14 cellular contexts compared by ENCODE assay signal in the genomic region with DNA sequence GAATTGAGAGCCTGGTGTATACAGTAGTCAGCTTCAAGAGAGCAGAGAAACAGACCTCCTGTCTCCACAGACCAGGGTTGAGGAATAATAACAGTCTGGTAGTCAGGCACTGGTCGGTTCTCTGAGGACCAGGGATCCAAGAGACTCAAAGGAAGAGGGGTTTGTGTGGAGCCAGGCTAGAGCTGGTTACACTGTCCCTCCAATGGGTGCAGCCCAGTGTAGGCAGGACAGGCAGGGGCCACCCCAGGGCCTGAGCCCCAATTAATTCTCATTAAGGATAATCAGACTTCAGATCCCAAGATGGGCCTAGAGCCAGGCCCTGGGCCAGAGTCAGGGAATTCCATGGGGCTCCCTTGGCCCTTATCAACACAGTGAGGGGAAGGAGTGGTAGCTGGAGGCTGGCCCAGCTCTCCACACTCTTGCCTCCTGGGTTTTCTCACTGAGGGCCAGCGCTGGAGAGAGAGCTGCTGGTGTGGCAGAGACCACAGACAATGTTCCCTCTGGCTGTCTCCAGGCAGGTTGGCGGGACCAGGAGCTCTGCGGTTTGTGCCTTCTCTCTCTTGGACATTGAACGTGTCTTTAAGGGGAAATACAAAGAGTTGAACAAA. TPM values are rescaled to one million over a fixed set of nuclear protein-coding genes. Genes with fewer than 3 reads are reported as not detected.
DNase-seq lines count a peak whose midpoint lies in the region; ATAC-seq and TF ChIP-seq lines count a peak whose summit lies in the region.
"Had no signal": no experiment of that assay in that cellular context is flagged by ENCODE, and none has a peak within 500 bp of the region (broad histone marks: within the 10 kb centered on the region; RNA-seq: fewer than 3 reads in every experiment).

No MANE protein-coding gene starts in this region.

- H3K36me3 Mint-ChIP-seq in neural progenitor cell, result peaks cover 2% of the 10 kb centered on the region

- no peak overlapping the region for H3K4me3 ChIP-seq in BE2C (ENCODE audit: low read depth, low read length)
- H3K4me3 ChIP-seq in RWPE2 (ENCODE audit: severe bottlenecking), result no peak overlapping the region
- no peak overlapping the region for H3K4me3 ChIP-seq in cardiac muscle cell
- no peak overlapping the region for H3K4me3 ChIP-seq in neural progenitor cell
- H3K4me3 ChIP-seq: GM12878 had no signal

- H3K36me3 ChIP-seq in BE2C, result no peaks in the 10 kb centered on the region
- no peaks in the 10 kb centered on the region for H3K36me3 ChIP-seq in RWPE2 (ENCODE audit: low read depth)
- H3K36me3 ChIP-seq in cardiac muscle cell, result no peaks in the 10 kb centered on the region
- H3K36me3 ChIP-seq in neural progenitor cell, result no peaks in the 10 kb centered on the region
- H3K36me3 ChIP-seq: vagina had no signal

- no peak overlapping the region for H3K4me2 ChIP-seq in neural progenitor cell

- peak; percentile 29; the same call in 1 of the 3 replicates for ATAC-seq in RWPE2 (ENCODE audit: low read depth)
- ATAC-seq in GM18858 (IDR thresholded peaks at IDR 0.05; ENCODE audit: unreplicated experiment), result no peak
- ATAC-seq: GM12878, left lobe of liver had no signal

- H3K9me3 Mint-ChIP-seq in neural progenitor cell, result peaks cover 2% of the 10 kb centered on the region

- DNase-seq in BE2C (peak; percentile 78), RWPE2 (ENCODE audit: low spot score) (no peak), cardiac muscle cell (ENCODE audit: low read depth in 1 of 2, low spot score in 1 of 2) (peak; percentile 42 to 79), neural progenitor cell (ENCODE audit: low spot score) (no peak), T1000 (lab: John Stamatoyannopoulos, UW) (no peak), AG20443 (ENCODE audit: low spot score) (no peak), GM10266 (ENCODE audit: extremely low spot score) (no peak)
- DNase-seq: NCI-H1048, NCI-H2227 treated with DMSO at 0.1 percent for 48 hours had no signal

- no peaks in the 10 kb centered on the region for H4K20me1 ChIP-seq in neural progenitor cell (ENCODE audit: low read depth)

- H3K9me3 ChIP-seq in BE2C (no peaks in the 10 kb centered on the region), RWPE2 (ENCODE audit: severe bottlenecking) (no peaks in the 10 kb centered on the region), cardiac muscle cell (ENCODE audit: low read depth) (no peaks in the 10 kb centered on the region), neural progenitor cell (ENCODE audit: low read depth) (no peaks in the 10 kb centered on the region)
- H3K9me3 ChIP-seq: vagina had no signal

- H3F3A ChIP-seq in neural progenitor cell (ENCODE audit: low read depth), result peaks cover 8% of the 10 kb centered on the region

- H3K79me2 ChIP-seq in neural progenitor cell (ENCODE audit: low read depth), result no peaks in the 10 kb centered on the region

- H3K4me1 Mint-ChIP-seq in neural progenitor cell, result peaks cover 35% of the 10 kb centered on the region

- TF ChIP-seq CTCF in BE2C (IDR thresholded peaks at IDR 0.05; ENCODE audit: low read depth, low read length) (no peak), RWPE2 (IDR thresholded peaks at IDR 0.05; ENCODE audit: poor library complexity, severe bottlenecking) (no peak), cardiac muscle cell (IDR thresholded peaks at IDR 0.05; ENCODE audit: low read depth, low read length) (no peak), neural progenitor cell (IDR thresholded peaks at IDR 0.05) (no peak), GM10266 (IDR thresholded peaks at IDR 0.05; ENCODE audit: control insufficient read depth, insufficient read depth, low read depth, missing control alignments) (no peak)

- peaks cover 10% of the 10 kb centered on the region for H3K27me3 Mint-ChIP-seq in neural progenitor cell (ENCODE audit: insufficient read depth, low read depth)

- no peak overlapping the region for H2AFZ ChIP-seq in neural progenitor cell (replicated peaks)

- H3K27ac ChIP-seq in RWPE2 (ENCODE audit: poor library complexity, severe bottlenecking) (no peak overlapping the region), cardiac muscle cell (peak overlapping the region; percentile 82), neural progenitor cell (no peak overlapping the region)
- H3K27ac ChIP-seq: epithelial cell of prostate had no signal

- H3K4me1 ChIP-seq in BE2C (peaks cover 16% of the 10 kb centered on the region), RWPE2 (ENCODE audit: insufficient read depth, poor library complexity, severe bottlenecking) (no peaks in the 10 kb centered on the region), cardiac muscle cell (ENCODE audit: low read depth) (peaks cover 10% of the 10 kb centered on the region), neural progenitor cell (peaks cover 5% of the 10 kb centered on the region)

- H3K9ac ChIP-seq in neural progenitor cell, result no peak overlapping the region

- peak overlapping the region; percentile 63 for H3K27ac Mint-ChIP-seq in neural progenitor cell

- H3K27me3 ChIP-seq in BE2C (no peaks in the 10 kb centered on the region), RWPE2 (ENCODE audit: insufficient read depth, poor library complexity, severe bottlenecking) (no peaks in the 10 kb centered on the region), cardiac muscle cell (no peaks in the 10 kb centered on the region), neural progenitor cell (peaks cover 7% of the 10 kb centered on the region)
- H3K27me3 ChIP-seq: vagina had no signal

- peak overlapping the region; percentile 21 for H3K4me3 Mint-ChIP-seq in neural progenitor cell

RNA-seq across cellular contexts. Expression of a gene that starts 9.1 kb away (rescaled TPM):
- polyA plus RNA-seq in BE2C (2012; ENCODE audit: insufficient read depth, insufficient read length, low read depth), result 1.6 TPM
- 3.6 and 8.6 TPM in 2 replicates for total RNA-seq in cardiac muscle cell
- 0.65 and 2.9 TPM in 2 replicates for polyA plus RNA-seq in cardiac muscle cell
- 0.69 and 1.8 TPM in 2 replicates for total RNA-seq in neural progenitor cell (ENCODE audit: low replicate concordance)

RNA-seq across cellular contexts. Expression of a gene that starts 31.4 kb away (rescaled TPM):
- polyA plus RNA-seq in BE2C (2012; ENCODE audit: insufficient read depth, insufficient read length, low read depth), result 47.2 TPM
- total RNA-seq in cardiac muscle cell, result 9.2 and 9.7 TPM in 2 replicates
- 13.8 and 18.1 TPM in 2 replicates for polyA plus RNA-seq in cardiac muscle cell
- 4.6 and 9.4 TPM in 2 replicates for total RNA-seq in neural progenitor cell (ENCODE audit: low replicate concordance)

RNA-seq across cellular contexts. Expression of a gene that starts 48.0 kb away (rescaled TPM):
- polyA plus RNA-seq in BE2C (2012; ENCODE audit: insufficient read depth, insufficient read length, low read depth), result 312 TPM
- total RNA-seq in cardiac muscle cell, result 128 and 139 TPM in 2 replicates
- 99.4 and 149 TPM in 2 replicates for polyA plus RNA-seq in cardiac muscle cell
- 20.5 and 35.8 TPM in 2 replicates for total RNA-seq in neural progenitor cell (ENCODE audit: low replicate concordance)

RNA-seq across cellular contexts. Expression of a gene that starts 50.3 kb away (rescaled TPM):
- 107 TPM for polyA plus RNA-seq in BE2C (2012; ENCODE audit: insufficient read depth, insufficient read length, low read depth)
- 106 and 129 TPM in 2 replicates for total RNA-seq in cardiac muscle cell
- polyA plus RNA-seq in cardiac muscle cell, result 133 and 151 TPM in 2 replicates
- total RNA-seq in neural progenitor cell (ENCODE audit: low replicate concordance), result 99.3 and 103 TPM in 2 replicates

Comparison
In these comparisons a context has a peak if more than half of its experiments do, and no peak if none do; other contexts are left out.
1. DNase-seq: peak in BE2C (single experiment) and cardiac muscle cell (2 of 2); none in RWPE2 (single experiment), neural progenitor cell (single experiment), T1000 (single experiment), AG20443 (single experiment) and GM10266 (single experiment).